2 cellular contexts compared by ENCODE assay signal in the genomic region with DNA sequence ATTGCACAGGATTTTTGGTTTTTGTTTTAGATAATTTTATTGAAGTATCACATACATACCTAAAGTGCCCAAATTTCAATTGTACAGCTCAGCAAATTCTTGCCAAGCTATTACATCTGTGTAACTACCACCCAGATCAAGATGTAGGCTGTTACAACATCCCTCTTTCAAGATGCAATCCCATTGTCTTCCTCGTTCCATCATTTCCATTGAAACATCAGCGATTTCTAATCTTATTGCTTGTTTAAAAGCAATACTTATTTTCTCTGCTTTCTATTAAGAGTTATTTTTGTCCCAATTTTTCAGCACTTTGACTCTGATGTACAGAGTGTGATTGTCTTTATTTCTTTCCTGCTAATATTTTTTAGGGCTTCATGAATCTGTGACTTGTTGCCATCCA.
TF ChIP-seq lines count a peak whose summit lies in the region.

No MANE protein-coding gene starts in this region.

TF ChIP-seq in HEK293, 187 proteins besides CTCF, POLR2A, EP300 and RAD21 (continued from another document):
- TF ChIP-seq, protein P1, sequence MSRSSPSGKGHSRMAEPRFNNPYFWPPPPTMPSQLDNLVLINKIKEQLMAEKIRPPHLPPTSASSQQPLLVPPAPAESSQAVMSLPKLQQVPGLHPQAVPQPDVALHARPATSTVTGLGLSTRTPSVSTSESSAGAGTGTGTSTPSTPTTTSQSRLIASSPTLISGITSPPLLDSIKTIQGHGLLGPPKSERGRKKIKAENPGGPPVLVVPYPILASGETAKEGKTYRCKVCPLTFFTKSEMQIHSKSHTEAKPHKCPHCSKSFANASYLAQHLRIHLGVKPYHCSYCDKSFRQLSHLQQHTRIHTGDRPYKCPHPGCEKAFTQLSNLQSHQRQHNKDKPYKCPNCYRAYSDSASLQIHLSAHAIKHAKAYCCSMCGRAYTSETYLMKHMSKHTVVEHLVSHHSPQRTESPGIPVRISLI (tag by site-specific recombination; IDR thresholded peaks at IDR 0.05): no peak
- TF ChIP-seq ZNF777 (tag by site-specific recombination; IDR thresholded peaks at IDR 0.05; ENCODE audit: borderline replicate concordance): no peak

TF ChIP-seq in WTC11, 78 proteins besides CTCF, POLR2A, EP300 and RAD21 (continued from another document):
- TF ChIP-seq, protein P2, sequence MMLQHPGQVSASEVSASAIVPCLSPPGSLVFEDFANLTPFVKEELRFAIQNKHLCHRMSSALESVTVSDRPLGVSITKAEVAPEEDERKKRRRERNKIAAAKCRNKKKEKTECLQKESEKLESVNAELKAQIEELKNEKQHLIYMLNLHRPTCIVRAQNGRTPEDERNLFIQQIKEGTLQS (CRISPR knock-in tag; conservative IDR thresholded peaks at IDR 0.05): no peak
